ENCODE assay signal across 18 cellular contexts in genomic region chr12:91493308-91493707, GRCh38.
"Had no signal": no experiment of that assay in that cellular context is flagged by ENCODE, and none has a peak within 500 bp of the region (broad histone marks: within the 10 kb centered on the region; RNA-seq: fewer than 3 reads in every experiment).

No MANE protein-coding gene starts in this region.

- H3K27me3 ChIP-seq: body of pancreas, spleen, stomach, testis, upper lobe of right lung had no signal

- H3K9me3 Mint-ChIP-seq: activated CD4-positive, alpha-beta T cell treated with anti-CD3 and anti-CD28 coated beads, Interleukin-2, amount 10 ng/mL, durations not matched to agents 7 days and 5 days; activated naive CD4-positive, alpha-beta T cell treated with anti-CD3 and anti-CD28 coated beads, Interleukin-2, amount 10 ng/mL, durations not matched to agents 7 days and 5 days; activated T-helper 2 cell treated with anti-CD3 and anti-CD28 coated beads, Interferon-gamma antibody, Interleukin-2, Interleukin-4, amounts not matched to agents 10 μg/mL and 5 μg/mL and 100 μg/mL, durations not matched to agents 14 hours and 24 hours and 36 hours; dendritic cell treated with granulocyte-macrophage colony-stimulating factor and Interleukin-4, amounts not matched to agents 40 ng/mL and 50 ng/mL, for 4 days; effector memory CD8-positive, alpha-beta T cell; mesothelial cell of epicardium had no signal

- H3K4me3 ChIP-seq: body of pancreas, lower lobe of right lung, psoas muscle, spleen, stomach, testis, upper lobe of right lung had no signal

- H3K9me3 ChIP-seq: body of pancreas, lower lobe of right lung, psoas muscle, spleen, stomach, testis, upper lobe of right lung had no signal

- ATAC-seq: body of pancreas; effector memory CD8-positive, alpha-beta T cell; lower lobe of right lung; psoas muscle; sciatic nerve; T-helper 17 cell; upper lobe of right lung had no signal

- H3K27ac Mint-ChIP-seq: activated CD4-positive, alpha-beta T cell treated with anti-CD3 and anti-CD28 coated beads, Interleukin-2, amount 10 ng/mL, durations not matched to agents 7 days and 5 days; activated naive CD4-positive, alpha-beta T cell treated with anti-CD3 and anti-CD28 coated beads, Interleukin-2, amount 10 ng/mL, durations not matched to agents 7 days and 5 days; activated T-helper 2 cell treated with anti-CD3 and anti-CD28 coated beads, Interferon-gamma antibody, Interleukin-2, Interleukin-4, amounts not matched to agents 10 μg/mL and 5 μg/mL and 100 μg/mL, durations not matched to agents 14 hours and 24 hours and 36 hours; dendritic cell treated with granulocyte-macrophage colony-stimulating factor and Interleukin-4, amounts not matched to agents 40 ng/mL and 50 ng/mL, for 4 days; effector memory CD8-positive, alpha-beta T cell; mesothelial cell of epicardium; T-helper 17 cell had no signal

- H3K27ac ChIP-seq: body of pancreas, lower lobe of right lung, psoas muscle, spleen, stomach, testis, upper lobe of right lung had no signal

- H3K36me3 Mint-ChIP-seq: activated naive CD4-positive, alpha-beta T cell treated with anti-CD3 and anti-CD28 coated beads, Interleukin-2, amount 10 ng/mL, durations not matched to agents 7 days and 5 days; mesothelial cell of epicardium had no signal

- DNase-seq: activated CD4-positive, alpha-beta T cell treated with anti-CD3 and anti-CD28 coated beads, Interleukin-2, amount 10 ng/mL, durations not matched to agents 7 days and 5 days; activated naive CD4-positive, alpha-beta T cell treated with anti-CD3 and anti-CD28 coated beads, Interleukin-2, amount 10 ng/mL, durations not matched to agents 7 days and 5 days; activated T-cell treated with anti-CD3 and anti-CD28 coated beads for 4 hours; body of pancreas; effector memory CD8-positive, alpha-beta T cell; erythroblast; hypothalamus; lower lobe of right lung; psoas muscle; spleen; stomach; T-helper 17 cell; testis; upper lobe of right lung had no signal

- H3K4me1 ChIP-seq: lower lobe of right lung, psoas muscle, spleen, stomach, testis, upper lobe of right lung had no signal

- H3K36me3 ChIP-seq: lower lobe of right lung, spleen, stomach, upper lobe of right lung had no signal

- H3K4me3 Mint-ChIP-seq: activated CD4-positive, alpha-beta T cell treated with anti-CD3 and anti-CD28 coated beads, Interleukin-2, amount 10 ng/mL, durations not matched to agents 7 days and 5 days; activated naive CD4-positive, alpha-beta T cell treated with anti-CD3 and anti-CD28 coated beads, Interleukin-2, amount 10 ng/mL, durations not matched to agents 7 days and 5 days; dendritic cell treated with granulocyte-macrophage colony-stimulating factor and Interleukin-4, amounts not matched to agents 40 ng/mL and 50 ng/mL, for 4 days; effector memory CD8-positive, alpha-beta T cell; mesothelial cell of epicardium; T-helper 17 cell had no signal

- H3K4me1 Mint-ChIP-seq: activated CD4-positive, alpha-beta T cell treated with anti-CD3 and anti-CD28 coated beads, Interleukin-2, amount 10 ng/mL, durations not matched to agents 7 days and 5 days; activated naive CD4-positive, alpha-beta T cell treated with anti-CD3 and anti-CD28 coated beads, Interleukin-2, amount 10 ng/mL, durations not matched to agents 7 days and 5 days; mesothelial cell of epicardium; T-helper 17 cell had no signal

- H3K27me3 Mint-ChIP-seq: activated CD4-positive, alpha-beta T cell treated with anti-CD3 and anti-CD28 coated beads, Interleukin-2, amount 10 ng/mL, durations not matched to agents 7 days and 5 days; activated naive CD4-positive, alpha-beta T cell treated with anti-CD3 and anti-CD28 coated beads, Interleukin-2, amount 10 ng/mL, durations not matched to agents 7 days and 5 days; dendritic cell treated with granulocyte-macrophage colony-stimulating factor and Interleukin-4, amounts not matched to agents 40 ng/mL and 50 ng/mL, for 4 days had no signal
